8 cellular contexts compared by ENCODE assay signal in genomic region chr19:54388001-54388802, GRCh38. TPM values are rescaled to one million over a fixed set of nuclear protein-coding genes. Genes with fewer than 3 reads are reported as not detected.
DNase-seq lines count a peak whose midpoint lies in the region; ATAC-seq, FAIRE-seq and TF ChIP-seq lines count a peak whose summit lies in the region.
"Had no signal": no experiment of that assay in that cellular context is flagged by ENCODE, and none has a peak within 500 bp of the region (broad histone marks: within the 10 kb centered on the region; RNA-seq: fewer than 3 reads in every experiment).

No MANE protein-coding gene starts in this region.

- H3K9me3 ChIP-seq in SK-N-SH (no peaks in the 10 kb centered on the region), astrocyte (ENCODE audit: insufficient read depth, low read depth, low read length) (no peaks in the 10 kb centered on the region)

- H3K4me2 ChIP-seq in SK-N-SH (peak overlapping the region; percentile 39; the same call in 1 of the 2 replicates), astrocyte (ENCODE audit: low read length) (peak overlapping the region; percentile 66)

- POLR2A ChIA-PET in SK-N-SH (lab: Yijun Ruan, JAX), result no interaction called here

- peaks cover 27% of the 10 kb centered on the region for H3K27me3 Mint-ChIP-seq in astrocyte (ENCODE audit: low read depth, unreplicated experiment)

- H3K36me3 ChIP-seq in SK-N-SH (replicated peaks in 1 of 2; ENCODE audit: control insufficient read depth in 1 of 2, insufficient read depth in 2 of 2, low read length in 1 of 2) (no peaks in the 10 kb centered on the region), astrocyte (ENCODE audit: insufficient read depth, low read length) (no peaks in the 10 kb centered on the region)

- no peak overlapping the region for H2AFZ ChIP-seq in SK-N-SH (ENCODE audit: low read depth)
- H2AFZ ChIP-seq in astrocyte (ENCODE audit: low read depth, low read length), result peak overlapping the region; percentile 41

- no peak for TF ChIP-seq EP300 in SK-N-SH (IDR thresholded peaks at IDR 0.05; ENCODE audit: borderline replicate concordance in 1 of 2, low read depth in 1 of 2, low read length in 1 of 2)

- no peaks in the 10 kb centered on the region for H3F3A ChIP-seq in SK-N-SH (replicated peaks; ENCODE audit: insufficient read depth)

- H3K4me1 ChIP-seq in SK-N-SH (ENCODE audit: control insufficient read depth in 1 of 2, insufficient read depth in 2 of 2, low read depth in 1 of 2, low read length in 1 of 2) (no peaks in the 10 kb centered on the region), astrocyte (ENCODE audit: insufficient read depth, low read length) (no peaks in the 10 kb centered on the region)

- peaks cover 2% of the 10 kb centered on the region for H3K9me3 Mint-ChIP-seq in astrocyte (ENCODE audit: unreplicated experiment)
- H3K9me3 Mint-ChIP-seq: neural crest cell had no signal

- H3K79me2 ChIP-seq in SK-N-SH (ENCODE audit: insufficient read depth) (no peaks in the 10 kb centered on the region), astrocyte (ENCODE audit: insufficient read depth, low read length) (no peaks in the 10 kb centered on the region)

- H4K20me1 ChIP-seq in SK-N-SH (ENCODE audit: insufficient read depth) (no peaks in the 10 kb centered on the region), astrocyte (ENCODE audit: insufficient read depth, low read length) (no peaks in the 10 kb centered on the region)

- no peak overlapping the region for H3K9ac ChIP-seq in SK-N-SH
- no peak overlapping the region for H3K9ac ChIP-seq in astrocyte (ENCODE audit: low read length)

- H3K27ac Mint-ChIP-seq in astrocyte (ENCODE audit: unreplicated experiment), result no peak overlapping the region

- intact Hi-C loops in posterior vena cava (cut with DNase I), result no loop called here

- H3K9me2 ChIP-seq in SK-N-SH, result no peaks in the 10 kb centered on the region

- DNase-seq in SK-N-SH, result no peak
- DNase-seq in astrocyte (ENCODE audit: low read depth), result no peak
- DNase-seq in myocyte (ENCODE audit: low read depth), result peak; percentile 16
- DNase-seq in posterior vena cava (ENCODE audit: low spot score), result no peak

- H3K27me3 ChIP-seq in SK-N-SH (ENCODE audit: insufficient read depth) (peaks cover 70% of the 10 kb centered on the region), astrocyte (ENCODE audit: insufficient read depth, low read length) (peaks cover 4% of the 10 kb centered on the region)

- CTCF ChIA-PET in SK-N-SH (lab: Yijun Ruan, JAX), result interaction anchor here (0.8 to 1.4 kb wide), 3 partner anchors 9 to 64 kb away, joined by 3 to 4 read pairs (median 3); no protein-coding TSS in a partner anchor

- peak overlapping the region; percentile 55 for H3K4me3 Mint-ChIP-seq in astrocyte (ENCODE audit: unreplicated experiment)
- H3K4me3 Mint-ChIP-seq: neural crest cell had no signal

- H3K4me3 ChIP-seq in SK-N-SH (ENCODE audit: low read depth in 2 of 2, low read length in 1 of 2), result peak overlapping the region in 1 of 2 experiments; percentile 4; a peak in 1 of 4 replicates
- no peak overlapping the region for H3K4me3 ChIP-seq in astrocyte (ENCODE audit: insufficient read depth, low read depth, low read length)

- no peaks in the 10 kb centered on the region for H3K36me3 Mint-ChIP-seq in astrocyte (ENCODE audit: low read depth, unreplicated experiment)

- TF ChIP-seq RAD21 in SK-N-SH (IDR thresholded peaks at IDR 0.05; ENCODE audit: low read length), result no peak

- H3K4me1 Mint-ChIP-seq in astrocyte (ENCODE audit: low read depth, unreplicated experiment), result peaks cover 3% of the 10 kb centered on the region

- FAIRE-seq in astrocyte (lab: Jason Lieb, UNC), result no peak

- ATAC-seq in GM21737 (IDR thresholded peaks at IDR 0.05; ENCODE audit: unreplicated experiment), result peak; percentile 54
- ATAC-seq in GM21723 (IDR thresholded peaks at IDR 0.05; ENCODE audit: unreplicated experiment), result no peak
- no peak for ATAC-seq in HG03045 (IDR thresholded peaks at IDR 0.05; ENCODE audit: unreplicated experiment)

- TF ChIP-seq CTCF in SK-N-SH (IDR thresholded peaks at IDR 0.05) (no peak), astrocyte (IDR thresholded peaks at IDR 0.05; ENCODE audit: insufficient read depth, low read depth, low read length) (no peak)

- H3K27ac ChIP-seq in SK-N-SH (ENCODE audit: low read depth in 2 of 2, low read length in 1 of 2), result no peak overlapping the region
- H3K27ac ChIP-seq in astrocyte (ENCODE audit: low read depth, low read length), result no peak overlapping the region

- 2% methylated on average over 31 of the region's 34 CpGs for WGBS in SK-N-SH (ENCODE audit: low lambda C conversion rate)

TF ChIP-seq in SK-N-SH, 30 proteins besides CTCF, POLR2A, EP300 and RAD21:
- TF ChIP-seq TCF12 (IDR thresholded peaks at IDR 0.05) (no peak), ELF1 (IDR thresholded peaks at IDR 0.05) (no peak), SIN3A (IDR thresholded peaks at IDR 0.05; ENCODE audit: borderline replicate concordance, low read depth, low read length) (no peak), RFX5 (IDR thresholded peaks at IDR 0.05; ENCODE audit: low read length) (no peak), FOSL2 (IDR thresholded peaks at IDR 0.05; ENCODE audit: borderline replicate concordance, low read depth) (no peak)
- TF ChIP-seq, protein P1, sequence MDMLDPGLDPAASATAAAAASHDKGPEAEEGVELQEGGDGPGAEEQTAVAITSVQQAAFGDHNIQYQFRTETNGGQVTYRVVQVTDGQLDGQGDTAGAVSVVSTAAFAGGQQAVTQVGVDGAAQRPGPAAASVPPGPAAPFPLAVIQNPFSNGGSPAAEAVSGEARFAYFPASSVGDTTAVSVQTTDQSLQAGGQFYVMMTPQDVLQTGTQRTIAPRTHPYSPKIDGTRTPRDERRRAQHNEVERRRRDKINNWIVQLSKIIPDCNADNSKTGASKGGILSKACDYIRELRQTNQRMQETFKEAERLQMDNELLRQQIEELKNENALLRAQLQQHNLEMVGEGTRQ (IDR thresholded peaks at IDR 0.05; ENCODE audit: borderline replicate concordance, low read depth, low read length), result no peak

RNA-seq across cellular contexts. Expression of gene LAIR1, which starts 23.5 kb away (rescaled TPM):
- polyA plus RNA-seq in SK-N-SH (2012; rRNA removed), result not detected in 2 replicates
- not detected in 2 replicates for polyA plus RNA-seq in SK-N-SH (2012; cell fraction: cytosol; rRNA removed)
- polyA plus RNA-seq in SK-N-SH (2012; cell fraction: nucleus; rRNA removed), result not detected in 2 replicates
- not detected in 2 replicates for total RNA-seq in astrocyte
- not detected in 2 replicates for total RNA-seq in myocyte
- not detected for polyA plus RNA-seq in myocyte (2012)
- total RNA-seq in posterior vena cava, result 10 to 100 TPM; 18.3 to 42.2 TPM
- total RNA-seq: neural crest cell had no signal

RNA-seq across cellular contexts. Expression of gene TTYH1, which starts 27.1 kb away (rescaled TPM):
- polyA plus RNA-seq in SK-N-SH (2012; rRNA removed), result 0.05 and 0.21 TPM in 2 replicates
- 0.06 TPM in 1 of 2 replicates, not detected in the other for polyA plus RNA-seq in SK-N-SH (2012; cell fraction: cytosol; rRNA removed)
- 0.10 and 0.28 TPM in 2 replicates for polyA plus RNA-seq in SK-N-SH (2012; cell fraction: nucleus; rRNA removed)
- total RNA-seq in astrocyte, result 8.4 and 12.6 TPM in 2 replicates
- total RNA-seq in myocyte, result not detected in 2 replicates
- polyA plus RNA-seq in myocyte (2012), result 1.5 TPM
- total RNA-seq in posterior vena cava, result 1 to 10 TPM in 1 of 2 donors, under 1 TPM in 1; 0.60 to 1.4 TPM

RNA-seq across cellular contexts. Expression of gene LILRA4, which starts 49.2 kb away (rescaled TPM):
- not detected in 2 replicates for polyA plus RNA-seq in SK-N-SH (2012; rRNA removed)
- polyA plus RNA-seq in SK-N-SH (2012; cell fraction: cytosol; rRNA removed), result not detected in 2 replicates
- polyA plus RNA-seq in SK-N-SH (2012; cell fraction: nucleus; rRNA removed), result not detected in 2 replicates
- total RNA-seq in astrocyte, result not detected in 2 replicates
- not detected in 2 replicates for total RNA-seq in myocyte
- polyA plus RNA-seq in myocyte (2012), result not detected
- total RNA-seq in posterior vena cava, result under 1 TPM in 1 of 2 donors, not detected in 1; 0.57 TPM
- total RNA-seq: neural crest cell had no signal

Comparison
In these comparisons a context has a peak if more than half of its experiments do, and no peak if none do; other contexts are left out.
1. RNA of gene LAIR1, which starts 23.5 kb away (total RNA-seq): 18.3 to 42.2 TPM in posterior vena cava; not detected in astrocyte and not detected in myocyte; every median in the first group is over 10 times any median in the second.